Comparison of ENCODE assay signal across 8 cellular contexts in the genomic region with DNA sequence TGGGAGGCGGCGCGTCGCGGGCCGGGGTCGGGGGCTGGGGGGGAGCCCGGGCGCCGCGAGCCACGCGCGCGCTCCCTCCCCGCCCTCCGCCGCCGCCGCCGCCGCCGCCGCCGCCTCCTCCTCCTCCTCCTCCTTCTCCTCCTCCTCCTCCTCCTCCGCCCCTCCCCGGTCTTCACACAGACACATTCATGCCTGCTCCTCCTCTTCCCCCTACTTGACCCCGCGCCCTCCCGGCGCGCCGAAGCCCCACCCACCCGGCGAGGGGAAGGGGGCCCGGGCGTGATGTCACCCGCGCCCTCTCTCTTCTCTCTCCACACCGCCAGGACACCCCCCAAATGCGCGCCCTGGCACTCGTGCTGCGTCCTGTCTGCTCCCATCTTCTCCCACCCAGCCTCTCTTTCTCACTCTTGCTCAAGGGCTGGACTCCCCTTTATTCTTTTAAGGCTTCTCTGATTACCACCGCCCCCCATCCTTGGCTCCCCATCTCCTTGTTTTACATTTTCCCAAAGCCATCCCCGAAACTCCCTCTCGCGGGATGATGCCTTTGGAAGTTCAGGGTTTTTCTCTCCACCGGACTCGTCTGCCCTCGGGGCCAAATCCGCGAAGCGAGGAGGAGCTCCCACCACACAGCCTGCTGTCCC. TPM values are rescaled to one million over a fixed set of nuclear protein-coding genes. Genes with fewer than 3 reads are reported as not detected.
DNase-seq lines count a peak whose midpoint lies in the region; ATAC-seq and TF ChIP-seq lines count a peak whose summit lies in the region.

No MANE protein-coding gene starts in this region.

- no peaks in the 10 kb centered on the region for H3K9me3 Mint-ChIP-seq in T-helper 1 cell treated with Interleukin-12 subunit alpha and Interleukin-12 subunit beta and Interleukin-4 antibody, amounts not matched to agents 30 μg/mL and 1 μg/mL, for 36 hours
- H3K9me3 Mint-ChIP-seq in WTC11 (no peaks in the 10 kb centered on the region), nephron progenitor cell (no peaks in the 10 kb centered on the region)

- POLR2A ChIA-PET in WTC11 (lab: Charles Lee), result interaction anchor here (1.6 kb wide), 1 partner anchor 10 kb away, joined by 9 read pairs; no protein-coding TSS in a partner anchor

- peak overlapping the region; percentile 76 to 88 for H3K4me3 ChIP-seq in foreskin fibroblast (ENCODE audit: low read depth in 1 of 2, low read length in 2 of 2)

- ATAC-seq in WTC11 (peak; percentile 46), GM19023 (IDR thresholded peaks at IDR 0.05; ENCODE audit: unreplicated experiment) (no peak), GM18861 (IDR thresholded peaks at IDR 0.05; ENCODE audit: unreplicated experiment) (no peak)

- DNase-seq in T-helper 1 cell (no peak), WTC11 (ENCODE audit: low spot score) (peak; percentile 79), foreskin fibroblast (peak; percentile 64 to 84), nephron progenitor cell (peak; percentile 85), NCI-H146 (lab: John Stamatoyannopoulos, UW) (no peak)

- CTCF ChIA-PET in WTC11 (lab: Charles Lee), result interaction anchor here (0.7 to 1.0 kb wide), 4 partner anchors 11 to 258 kb away, joined by 3 to 4 read pairs (median 4); no protein-coding TSS in a partner anchor

- no peak overlapping the region for H3K27ac Mint-ChIP-seq in T-helper 1 cell treated with Interleukin-12 subunit alpha and Interleukin-12 subunit beta and Interleukin-4 antibody, amounts not matched to agents 30 μg/mL and 1 μg/mL, for 36 hours
- peak overlapping the region; percentile 97 for H3K27ac Mint-ChIP-seq in WTC11
- peak overlapping the region; percentile 99 for H3K27ac Mint-ChIP-seq in nephron progenitor cell

- H3K4me1 Mint-ChIP-seq in T-helper 1 cell treated with Interleukin-12 subunit alpha and Interleukin-12 subunit beta and Interleukin-4 antibody, amounts not matched to agents 30 μg/mL and 1 μg/mL, for 36 hours (ENCODE audit: low read depth), result peaks cover 4% of the 10 kb centered on the region
- H3K4me1 Mint-ChIP-seq in WTC11 (peaks cover 44% of the 10 kb centered on the region), nephron progenitor cell (peaks cover 74% of the 10 kb centered on the region)

- no peaks in the 10 kb centered on the region for H3K36me3 Mint-ChIP-seq in T-helper 1 cell treated with Interleukin-12 subunit alpha and Interleukin-12 subunit beta and Interleukin-4 antibody, amounts not matched to agents 30 μg/mL and 1 μg/mL, for 36 hours (ENCODE audit: low read depth)
- H3K36me3 Mint-ChIP-seq in WTC11 (no peaks in the 10 kb centered on the region), nephron progenitor cell (ENCODE audit: low read depth) (peaks cover 7% of the 10 kb centered on the region)

- peak overlapping the region; percentile 80 for H3K4me3 Mint-ChIP-seq in T-helper 1 cell treated with Interleukin-12 subunit alpha and Interleukin-12 subunit beta and Interleukin-4 antibody, amounts not matched to agents 30 μg/mL and 1 μg/mL, for 36 hours
- H3K4me3 Mint-ChIP-seq in WTC11 (peak overlapping the region; percentile 87), nephron progenitor cell (peak overlapping the region; percentile 89)

- TF ChIP-seq CTCF in WTC11 (IDR thresholded peaks at IDR 0.05) (no peak), foreskin fibroblast (IDR thresholded peaks at IDR 0.05; ENCODE audit: low read depth, low read length) (no peak), nephron progenitor cell (IDR thresholded peaks at IDR 0.05) (no peak)

- H3K27me3 Mint-ChIP-seq in T-helper 1 cell treated with Interleukin-12 subunit alpha and Interleukin-12 subunit beta and Interleukin-4 antibody, amounts not matched to agents 30 μg/mL and 1 μg/mL, for 36 hours (ENCODE audit: low read depth), result peaks cover 64% of the 10 kb centered on the region
- H3K27me3 Mint-ChIP-seq in WTC11 (ENCODE audit: low read depth) (peaks cover 37% of the 10 kb centered on the region), nephron progenitor cell (ENCODE audit: low read depth, poor library complexity) (peaks cover 6% of the 10 kb centered on the region)

TF ChIP-seq in WTC11, 78 proteins besides CTCF, POLR2A, EP300 and RAD21:
- TF ChIP-seq, protein P1, sequence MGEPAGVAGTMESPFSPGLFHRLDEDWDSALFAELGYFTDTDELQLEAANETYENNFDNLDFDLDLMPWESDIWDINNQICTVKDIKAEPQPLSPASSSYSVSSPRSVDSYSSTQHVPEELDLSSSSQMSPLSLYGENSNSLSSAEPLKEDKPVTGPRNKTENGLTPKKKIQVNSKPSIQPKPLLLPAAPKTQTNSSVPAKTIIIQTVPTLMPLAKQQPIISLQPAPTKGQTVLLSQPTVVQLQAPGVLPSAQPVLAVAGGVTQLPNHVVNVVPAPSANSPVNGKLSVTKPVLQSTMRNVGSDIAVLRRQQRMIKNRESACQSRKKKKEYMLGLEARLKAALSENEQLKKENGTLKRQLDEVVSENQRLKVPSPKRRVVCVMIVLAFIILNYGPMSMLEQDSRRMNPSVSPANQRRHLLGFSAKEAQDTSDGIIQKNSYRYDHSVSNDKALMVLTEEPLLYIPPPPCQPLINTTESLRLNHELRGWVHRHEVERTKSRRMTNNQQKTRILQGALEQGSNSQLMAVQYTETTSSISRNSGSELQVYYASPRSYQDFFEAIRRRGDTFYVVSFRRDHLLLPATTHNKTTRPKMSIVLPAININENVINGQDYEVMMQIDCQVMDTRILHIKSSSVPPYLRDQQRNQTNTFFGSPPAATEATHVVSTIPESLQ (CRISPR knock-in tag; IDR thresholded peaks at IDR 0.05), result no peak
- TF ChIP-seq ZNF121 (CRISPR knock-in tag; IDR thresholded peaks at IDR 0.05) (no peak), ZNF416 (CRISPR knock-in tag; IDR thresholded peaks at IDR 0.05) (no peak), ZBTB21 (CRISPR knock-in tag; IDR thresholded peaks at IDR 0.05; ENCODE audit: borderline replicate concordance) (peak; percentile 28; the same call in 1 of the 2 replicates)
- TF ChIP-seq, protein P2, sequence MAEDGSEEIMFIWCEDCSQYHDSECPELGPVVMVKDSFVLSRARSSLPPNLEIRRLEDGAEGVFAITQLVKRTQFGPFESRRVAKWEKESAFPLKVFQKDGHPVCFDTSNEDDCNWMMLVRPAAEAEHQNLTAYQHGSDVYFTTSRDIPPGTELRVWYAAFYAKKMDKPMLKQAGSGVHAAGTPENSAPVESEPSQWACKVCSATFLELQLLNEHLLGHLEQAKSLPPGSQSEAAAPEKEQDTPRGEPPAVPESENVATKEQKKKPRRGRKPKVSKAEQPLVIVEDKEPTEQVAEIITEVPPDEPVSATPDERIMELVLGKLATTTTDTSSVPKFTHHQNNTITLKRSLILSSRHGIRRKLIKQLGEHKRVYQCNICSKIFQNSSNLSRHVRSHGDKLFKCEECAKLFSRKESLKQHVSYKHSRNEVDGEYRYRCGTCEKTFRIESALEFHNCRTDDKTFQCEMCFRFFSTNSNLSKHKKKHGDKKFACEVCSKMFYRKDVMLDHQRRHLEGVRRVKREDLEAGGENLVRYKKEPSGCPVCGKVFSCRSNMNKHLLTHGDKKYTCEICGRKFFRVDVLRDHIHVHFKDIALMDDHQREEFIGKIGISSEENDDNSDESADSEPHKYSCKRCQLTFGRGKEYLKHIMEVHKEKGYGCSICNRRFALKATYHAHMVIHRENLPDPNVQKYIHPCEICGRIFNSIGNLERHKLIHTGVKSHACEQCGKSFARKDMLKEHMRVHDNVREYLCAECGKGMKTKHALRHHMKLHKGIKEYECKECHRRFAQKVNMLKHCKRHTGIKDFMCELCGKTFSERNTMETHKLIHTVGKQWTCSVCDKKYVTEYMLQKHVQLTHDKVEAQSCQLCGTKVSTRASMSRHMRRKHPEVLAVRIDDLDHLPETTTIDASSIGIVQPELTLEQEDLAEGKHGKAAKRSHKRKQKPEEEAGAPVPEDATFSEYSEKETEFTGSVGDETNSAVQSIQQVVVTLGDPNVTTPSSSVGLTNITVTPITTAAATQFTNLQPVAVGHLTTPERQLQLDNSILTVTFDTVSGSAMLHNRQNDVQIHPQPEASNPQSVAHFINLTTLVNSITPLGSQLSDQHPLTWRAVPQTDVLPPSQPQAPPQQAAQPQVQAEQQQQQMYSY (CRISPR knock-in tag; IDR thresholded peaks at IDR 0.05), result peak; percentile 88

RNA-seq across cellular contexts. Expression of a gene that starts 1.0 kb away (rescaled TPM):
- 41.0 to 46.2 TPM (median 42.1 TPM) in 3 replicates for total RNA-seq in WTC11 (2021)

Comparison
In these comparisons a context has a peak if more than half of its experiments do, and no peak if none do; other contexts are left out.
1. DNase-seq: peak in WTC11 (single experiment), foreskin fibroblast (2 of 2) and nephron progenitor cell (single experiment); none in T-helper 1 cell (0 of 5) and NCI-H146 (single experiment).
2. Peak in every context shown above with its lines, with median percentiles within 50 percentile points of each other: H3K4me3 Mint-ChIP-seq.